In genomic region chr3:170797685-170798084, GRCh38 we compare ENCODE assay signal across 28 cellular contexts.
"Had no signal": no experiment of that assay in that cellular context is flagged by ENCODE, and none has a peak within 500 bp of the region (broad histone marks: within the 10 kb centered on the region; RNA-seq: fewer than 3 reads in every experiment).

No MANE protein-coding gene starts in this region.

- H3K9me3 Mint-ChIP-seq: effector memory CD8-positive, alpha-beta T cell had no signal

- DNase-seq: colonic mucosa; cortex of kidney; dermis blood vessel endothelial cell; dorsolateral prefrontal cortex; effector CD4-positive, alpha-beta T cell; effector CD8-positive, alpha-beta T cell; effector memory CD4-positive, alpha-beta T cell; effector memory CD8-positive, alpha-beta T cell; endodermal cell; esophagus squamous epithelium; foreskin fibroblast; foreskin keratinocyte; foreskin melanocyte; gastrocnemius medialis; glutamatergic neuron; head of caudate nucleus; heart left ventricle; heart right ventricle had no signal

- H3K27me3 ChIP-seq: colonic mucosa, dorsolateral prefrontal cortex, foreskin keratinocyte, gastrocnemius medialis, gastroesophageal sphincter, heart left ventricle, heart right ventricle had no signal

- FAIRE-seq: colon, endometrium, endothelial cell of umbilical vein, frontal cortex had no signal

- H3K4me3 ChIP-seq: colonic mucosa, coronary artery, dorsolateral prefrontal cortex, esophagus muscularis mucosa, esophagus squamous epithelium, gastrocnemius medialis, gastroesophageal sphincter, heart left ventricle, heart right ventricle had no signal

- H3K4me3 Mint-ChIP-seq: dendritic cell treated with granulocyte-macrophage colony-stimulating factor and Interleukin-4, amounts not matched to agents 40 ng/mL and 50 ng/mL, for 4 days; effector memory CD8-positive, alpha-beta T cell; endodermal cell had no signal

- H3K27ac ChIP-seq: colonic mucosa, coronary artery, dorsolateral prefrontal cortex, epithelial cell of prostate, esophagus muscularis mucosa, esophagus squamous epithelium, foreskin keratinocyte, gastrocnemius medialis, gastroesophageal sphincter, heart left ventricle, heart right ventricle had no signal

- H3K9me3 ChIP-seq: colonic mucosa, esophagus squamous epithelium, gastrocnemius medialis, gastroesophageal sphincter had no signal

- H3K27ac Mint-ChIP-seq: dendritic cell treated with granulocyte-macrophage colony-stimulating factor and Interleukin-4, amounts not matched to agents 40 ng/mL and 50 ng/mL, for 4 days; effector memory CD8-positive, alpha-beta T cell; endodermal cell had no signal

- ATAC-seq: effector memory CD8-positive, alpha-beta T cell; esophagus mucosa; foreskin keratinocyte; gastrocnemius medialis; gastroesophageal sphincter; heart left ventricle; heart right ventricle had no signal

- H3K4me1 ChIP-seq: colonic mucosa, esophagus muscularis mucosa, esophagus squamous epithelium, gastrocnemius medialis, gastroesophageal sphincter, heart left ventricle, heart right ventricle had no signal

- H3K36me3 ChIP-seq: colonic mucosa, esophagus muscularis mucosa, esophagus squamous epithelium, gastrocnemius medialis, gastroesophageal sphincter, heart left ventricle, heart right ventricle had no signal
